ENCODE assay signal across 1 cellular context in genomic region chr7:150787321-150788281, GRCh38.
TF ChIP-seq lines count a peak whose summit lies in the region.

No MANE protein-coding gene starts in this region.

TF ChIP-seq in K562, 482 proteins besides CTCF, POLR2A, EP300 and RAD21 (continued from another document and continues in another):
- no peak for TF ChIP-seq CREBBP (IDR thresholded peaks at IDR 0.05; ENCODE audit: low read depth, low read length)
- peak; percentile 53 for TF ChIP-seq CBFA2T2 (conservative IDR thresholded peaks at IDR 0.05)
- no peak for TF ChIP-seq ZBTB8A (IDR thresholded peaks at IDR 0.05; ENCODE audit: partially characterized antibody)
- no peak for TF ChIP-seq ATF1 (CRISPR knock-in tag; IDR thresholded peaks at IDR 0.05)
- peak; percentile 25; the same call in 1 of the 2 replicates for TF ChIP-seq ATF1 (tag; IDR thresholded peaks at IDR 0.05)
- peak; percentile 28; the same call in 1 of the 2 replicates for TF ChIP-seq NFIX (CRISPR knock-in tag; IDR thresholded peaks at IDR 0.05; ENCODE audit: low read depth)
- no peak for TF ChIP-seq ZNF398 (CRISPR knock-in tag; IDR thresholded peaks at IDR 0.05)
- TF ChIP-seq KLF1 (tag; IDR thresholded peaks at IDR 0.05): no peak
- TF ChIP-seq ZNF75A (CRISPR knock-in tag; IDR thresholded peaks at IDR 0.05): no peak
- no peak for TF ChIP-seq ZNF707 (CRISPR knock-in tag; conservative IDR thresholded peaks at IDR 0.05)
- TF ChIP-seq SMARCC2 (IDR thresholded peaks at IDR 0.05; ENCODE audit: low read depth): peak; percentile 59; the same call in 1 of the 2 replicates
- no peak for TF ChIP-seq ZNF324 (CRISPR knock-in tag; IDR thresholded peaks at IDR 0.05)
- TF ChIP-seq RAD51 (IDR thresholded peaks at IDR 0.05; ENCODE audit: borderline replicate concordance, low read depth): no peak
- TF ChIP-seq MYBL2 (IDR thresholded peaks at IDR 0.05; ENCODE audit: low read depth): no peak
- no peak for TF ChIP-seq MYBL2 (CRISPR knock-in tag; IDR thresholded peaks at IDR 0.05; ENCODE audit: borderline replicate concordance)
- no peak for TF ChIP-seq XRCC5 (IDR thresholded peaks at IDR 0.05; ENCODE audit: low read depth, low read length)
- no peak for TF ChIP-seq SMARCA5 (IDR thresholded peaks at IDR 0.05)
- no peak for TF ChIP-seq ZNF274 (IDR thresholded peaks at IDR 0.05; ENCODE audit: borderline replicate concordance, low read depth, low read length)
- TF ChIP-seq CREB3 (tag; conservative IDR thresholded peaks at IDR 0.05; ENCODE audit: low read depth): no peak
- no peak for TF ChIP-seq ZNF253 (CRISPR knock-in tag; conservative IDR thresholded peaks at IDR 0.05)
- TF ChIP-seq, protein P1, sequence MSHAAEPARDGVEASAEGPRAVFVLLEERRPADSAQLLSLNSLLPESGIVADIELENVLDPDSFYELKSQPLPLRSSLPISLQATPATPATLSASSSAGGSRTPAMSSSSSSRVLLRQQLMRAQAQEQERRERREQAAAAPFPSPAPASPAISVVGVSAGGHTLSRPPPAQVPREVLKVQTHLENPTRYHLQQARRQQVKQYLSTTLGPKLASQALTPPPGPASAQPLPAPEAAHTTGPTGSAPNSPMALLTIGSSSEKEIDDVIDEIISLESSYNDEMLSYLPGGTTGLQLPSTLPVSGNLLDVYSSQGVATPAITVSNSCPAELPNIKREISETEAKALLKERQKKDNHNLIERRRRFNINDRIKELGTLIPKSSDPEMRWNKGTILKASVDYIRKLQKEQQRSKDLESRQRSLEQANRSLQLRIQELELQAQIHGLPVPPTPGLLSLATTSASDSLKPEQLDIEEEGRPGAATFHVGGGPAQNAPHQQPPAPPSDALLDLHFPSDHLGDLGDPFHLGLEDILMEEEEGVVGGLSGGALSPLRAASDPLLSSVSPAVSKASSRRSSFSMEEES (CRISPR knock-in tag; IDR thresholded peaks at IDR 0.05): no peak
- TF ChIP-seq ZBTB5 (IDR thresholded peaks at IDR 0.05): no peak
- TF ChIP-seq COPS2 (conservative IDR thresholded peaks at IDR 0.05): no peak
- TF ChIP-seq, protein P2, sequence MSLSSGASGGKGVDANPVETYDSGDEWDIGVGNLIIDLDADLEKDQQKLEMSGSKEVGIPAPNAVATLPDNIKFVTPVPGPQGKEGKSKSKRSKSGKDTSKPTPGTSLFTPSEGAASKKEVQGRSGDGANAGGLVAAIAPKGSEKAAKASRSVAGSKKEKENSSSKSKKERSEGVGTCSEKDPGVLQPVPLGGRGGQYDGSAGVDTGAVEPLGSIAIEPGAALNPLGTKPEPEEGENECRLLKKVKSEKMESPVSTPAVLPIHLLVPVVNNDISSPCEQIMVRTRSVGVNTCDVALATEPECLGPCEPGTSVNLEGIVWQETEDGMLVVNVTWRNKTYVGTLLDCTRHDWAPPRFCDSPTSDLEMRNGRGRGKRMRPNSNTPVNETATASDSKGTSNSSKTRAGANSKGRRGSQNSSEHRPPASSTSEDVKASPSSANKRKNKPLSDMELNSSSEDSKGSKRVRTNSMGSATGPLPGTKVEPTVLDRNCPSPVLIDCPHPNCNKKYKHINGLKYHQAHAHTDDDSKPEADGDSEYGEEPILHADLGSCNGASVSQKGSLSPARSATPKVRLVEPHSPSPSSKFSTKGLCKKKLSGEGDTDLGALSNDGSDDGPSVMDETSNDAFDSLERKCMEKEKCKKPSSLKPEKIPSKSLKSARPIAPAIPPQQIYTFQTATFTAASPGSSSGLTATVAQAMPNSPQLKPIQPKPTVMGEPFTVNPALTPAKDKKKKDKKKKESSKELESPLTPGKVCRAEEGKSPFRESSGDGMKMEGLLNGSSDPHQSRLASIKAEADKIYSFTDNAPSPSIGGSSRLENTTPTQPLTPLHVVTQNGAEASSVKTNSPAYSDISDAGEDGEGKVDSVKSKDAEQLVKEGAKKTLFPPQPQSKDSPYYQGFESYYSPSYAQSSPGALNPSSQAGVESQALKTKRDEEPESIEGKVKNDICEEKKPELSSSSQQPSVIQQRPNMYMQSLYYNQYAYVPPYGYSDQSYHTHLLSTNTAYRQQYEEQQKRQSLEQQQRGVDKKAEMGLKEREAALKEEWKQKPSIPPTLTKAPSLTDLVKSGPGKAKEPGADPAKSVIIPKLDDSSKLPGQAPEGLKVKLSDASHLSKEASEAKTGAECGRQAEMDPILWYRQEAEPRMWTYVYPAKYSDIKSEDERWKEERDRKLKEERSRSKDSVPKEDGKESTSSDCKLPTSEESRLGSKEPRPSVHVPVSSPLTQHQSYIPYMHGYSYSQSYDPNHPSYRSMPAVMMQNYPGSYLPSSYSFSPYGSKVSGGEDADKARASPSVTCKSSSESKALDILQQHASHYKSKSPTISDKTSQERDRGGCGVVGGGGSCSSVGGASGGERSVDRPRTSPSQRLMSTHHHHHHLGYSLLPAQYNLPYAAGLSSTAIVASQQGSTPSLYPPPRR (CRISPR knock-in tag; IDR thresholded peaks at IDR 0.05; ENCODE audit: borderline replicate concordance): no peak
- TF ChIP-seq ZNF146 (CRISPR knock-in tag; IDR thresholded peaks at IDR 0.05; ENCODE audit: unreplicated experiment): no peak
- 0 out of 2 replicates have a peak, but pooled peaks have one; percentile 25 for TF ChIP-seq JUN (IDR thresholded peaks at IDR 0.05; ENCODE audit: borderline replicate concordance, low read depth, low read length)
- TF ChIP-seq JUN (CRISPR knock-in tag; IDR thresholded peaks at IDR 0.05; ENCODE audit: borderline replicate concordance): no peak
- TF ChIP-seq ZSCAN29 (IDR thresholded peaks at IDR 0.05): no peak
- TF ChIP-seq LEF1 (IDR thresholded peaks at IDR 0.05): peak; percentile 71; the same call in 1 of the 2 replicates
- no peak for TF ChIP-seq ARHGAP35 (IDR thresholded peaks at IDR 0.05; ENCODE audit: partially characterized antibody)
- TF ChIP-seq, protein P3, sequence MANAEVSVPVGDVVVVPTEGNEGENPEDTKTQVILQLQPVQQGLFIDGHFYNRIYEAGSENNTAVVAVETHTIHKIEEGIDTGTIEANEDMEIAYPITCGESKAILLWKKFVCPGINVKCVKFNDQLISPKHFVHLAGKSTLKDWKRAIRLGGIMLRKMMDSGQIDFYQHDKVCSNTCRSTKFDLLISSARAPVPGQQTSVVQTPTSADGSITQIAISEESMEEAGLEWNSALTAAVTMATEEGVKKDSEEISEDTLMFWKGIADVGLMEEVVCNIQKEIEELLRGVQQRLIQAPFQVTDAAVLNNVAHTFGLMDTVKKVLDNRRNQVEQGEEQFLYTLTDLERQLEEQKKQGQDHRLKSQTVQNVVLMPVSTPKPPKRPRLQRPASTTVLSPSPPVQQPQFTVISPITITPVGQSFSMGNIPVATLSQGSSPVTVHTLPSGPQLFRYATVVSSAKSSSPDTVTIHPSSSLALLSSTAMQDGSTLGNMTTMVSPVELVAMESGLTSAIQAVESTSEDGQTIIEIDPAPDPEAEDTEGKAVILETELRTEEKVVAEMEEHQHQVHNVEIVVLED (CRISPR knock-in tag; IDR thresholded peaks at IDR 0.05): no peak
- TF ChIP-seq ZNF444 (CRISPR knock-in tag; IDR thresholded peaks at IDR 0.05): no peak
- no peak for TF ChIP-seq TCFL5 (CRISPR knock-in tag; conservative IDR thresholded peaks at IDR 0.05)
- no peak for TF ChIP-seq FUS (optimal IDR thresholded peaks at IDR 0.05; ENCODE audit: low read depth, low read length)
- no peak for TF ChIP-seq IFI16 (CRISPR knock-in tag; IDR thresholded peaks at IDR 0.05)
- no peak for TF ChIP-seq EP400 (IDR thresholded peaks at IDR 0.05)
- no peak for TF ChIP-seq ZNF431 (CRISPR knock-in tag; IDR thresholded peaks at IDR 0.05)
- no peak for TF ChIP-seq ZC3H8 (IDR thresholded peaks at IDR 0.05)
- no peak for TF ChIP-seq POLR2B (IDR thresholded peaks at IDR 0.05; ENCODE audit: low read depth, partially characterized antibody)
- TF ChIP-seq SMAD3 (CRISPR knock-in tag; conservative IDR thresholded peaks at IDR 0.05): peak; percentile 76; the same call in 1 of the 2 replicates
- peak; percentile 55; the same call in 1 of the 2 replicates for TF ChIP-seq KLF16 (IDR thresholded peaks at IDR 0.05)
- TF ChIP-seq NFATC3 (IDR thresholded peaks at IDR 0.05): no peak
- TF ChIP-seq MCM7 (IDR thresholded peaks at IDR 0.05): no peak
- TF ChIP-seq ZC3H11A (IDR thresholded peaks at IDR 0.05; ENCODE audit: low read depth, low read length): no peak
- no peak; the same call in 1 of the 2 replicates for TF ChIP-seq ZNF24 (IDR thresholded peaks at IDR 0.05)
- no peak for TF ChIP-seq ZNF785 (CRISPR knock-in tag; IDR thresholded peaks at IDR 0.05)
- TF ChIP-seq CUX1 (CRISPR knock-in tag; IDR thresholded peaks at IDR 0.05): no peak
- TF ChIP-seq KLF6 (CRISPR knock-in tag; IDR thresholded peaks at IDR 0.05; ENCODE audit: borderline replicate concordance): no peak
- TF ChIP-seq PRPF4 (IDR thresholded peaks at IDR 0.05; ENCODE audit: insufficient read depth, low read depth, low read length, poor library complexity, severe bottlenecking): no peak
- TF ChIP-seq FOXJ2 (tag; IDR thresholded peaks at IDR 0.05): no peak
- TF ChIP-seq MXD1 (CRISPR knock-in tag; IDR thresholded peaks at IDR 0.05; ENCODE audit: borderline replicate concordance, poor library complexity, severe bottlenecking): no peak
- TF ChIP-seq ZNF217 (CRISPR knock-in tag; IDR thresholded peaks at IDR 0.05): no peak
- TF ChIP-seq SNIP1 (IDR thresholded peaks at IDR 0.05; ENCODE audit: low read depth): no peak
- no peak for TF ChIP-seq DACH1 (IDR thresholded peaks at IDR 0.05; ENCODE audit: partially characterized antibody)
- TF ChIP-seq RFX5 (IDR thresholded peaks at IDR 0.05; ENCODE audit: low read depth, low read length): no peak
- no peak for TF ChIP-seq SP2 (IDR thresholded peaks at IDR 0.05; ENCODE audit: extremely low read depth, low read depth, low read length, poor library complexity, severe bottlenecking)
